ENCODE assay signal across 13 cellular contexts in the genomic region with DNA sequence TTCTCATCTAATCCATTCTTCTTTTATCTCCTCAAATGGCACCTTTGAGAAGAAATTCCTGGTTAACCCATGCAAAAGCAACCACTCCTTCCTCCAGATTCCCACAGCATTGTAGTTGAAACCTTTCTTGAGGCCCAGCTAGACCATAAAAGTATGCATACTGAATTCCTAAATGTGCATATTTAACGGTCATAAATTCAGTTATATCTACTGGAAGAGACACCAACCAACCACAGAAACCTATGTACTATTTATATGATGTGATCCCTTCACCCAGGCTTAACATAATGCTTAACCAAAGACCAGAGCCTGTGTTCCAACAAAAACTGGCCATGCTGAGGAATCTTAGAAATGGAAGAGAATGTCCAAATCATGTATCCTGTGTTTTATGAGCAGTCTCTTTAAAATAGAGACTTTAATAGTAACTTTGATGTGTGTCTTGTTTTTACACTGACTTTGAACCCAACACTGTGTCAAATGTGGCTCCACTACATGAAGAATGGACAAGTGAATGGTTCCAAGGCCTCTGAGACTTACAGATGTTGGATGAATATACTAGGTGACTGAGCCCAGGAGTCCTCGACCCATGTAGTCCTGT. TPM values are rescaled to one million over a fixed set of nuclear protein-coding genes. Genes with fewer than 3 reads are reported as not detected.
DNase-seq lines count a peak whose midpoint lies in the region; ATAC-seq and TF ChIP-seq lines count a peak whose summit lies in the region.
"Had no signal": no experiment of that assay in that cellular context is flagged by ENCODE, and none has a peak within 500 bp of the region (broad histone marks: within the 10 kb centered on the region; RNA-seq: fewer than 3 reads in every experiment).

No MANE protein-coding gene starts in this region.

- H3K4me1 ChIP-seq in thymus (ENCODE audit: control insufficient read depth, insufficient read depth, low read length) = peaks cover 41% of the 10 kb centered on the region

- H3K4me3 Mint-ChIP-seq in stimulated activated naive CD8-positive, alpha-beta T cell treated with anti-CD3 and anti-CD28 coated beads, Interleukin-15, Interleukin-2, amounts not matched to agents 100 ng/mL and 50 ng/mL, for 24 hours = peak overlapping the region; percentile 84
- H3K4me3 Mint-ChIP-seq in T-helper 2 cell treated with Interferon-gamma antibody and Interleukin-4, amounts not matched to agents 5 μg/mL and 100 μg/mL, for 36 hours = peak overlapping the region; percentile 82

- no peaks in the 10 kb centered on the region for H3K9me3 ChIP-seq in thymus (ENCODE audit: control insufficient read depth)

- H3K36me3 ChIP-seq in thymus (ENCODE audit: control insufficient read depth, insufficient read depth) = peaks cover 31% of the 10 kb centered on the region

- H3K4me3 ChIP-seq in fibroblast of the aortic adventitia (ENCODE audit: low read depth, low read length) = no peak overlapping the region
- peak overlapping the region; percentile 51 for H3K4me3 ChIP-seq in thymus (ENCODE audit: low read length)

- H3K27me3 Mint-ChIP-seq in stimulated activated naive CD8-positive, alpha-beta T cell treated with anti-CD3 and anti-CD28 coated beads, Interleukin-15, Interleukin-2, amounts not matched to agents 100 ng/mL and 50 ng/mL, for 24 hours = no peaks in the 10 kb centered on the region
- H3K27me3 Mint-ChIP-seq in T-helper 2 cell treated with Interferon-gamma antibody and Interleukin-4, amounts not matched to agents 5 μg/mL and 100 μg/mL, for 36 hours (ENCODE audit: low read depth) = no peaks in the 10 kb centered on the region

- no peaks in the 10 kb centered on the region for H3K27me3 ChIP-seq in thymus (ENCODE audit: control insufficient read depth, insufficient read depth)

- peak overlapping the region; percentile 38 for H3K27ac ChIP-seq in thymus (ENCODE audit: low read depth)
- H3K27ac ChIP-seq: C4-2B, VCaP had no signal

- no peak for DNase-seq in stimulated activated naive CD8-positive, alpha-beta T cell treated with anti-CD3 and anti-CD28 coated beads, Interleukin-15, Interleukin-2, amounts not matched to agents 100 U/mL and 50 U/mL, for 24 hours
- no peak for DNase-seq in T-helper 2 cell treated with Interferon-gamma antibody and Interleukin-4, amounts not matched to agents 5 μg/mL and 100 μg/mL, for 36 hours (ENCODE audit: low spot score)
- DNase-seq in fibroblast of the aortic adventitia (ENCODE audit: low read depth) = peak; percentile 25
- DNase-seq in CD1c-positive myeloid dendritic cell (ENCODE audit: extremely low spot score) = no peak
- DNase-seq in AG08395 (ENCODE audit: low spot score) = no peak
- DNase-seq: MV-4-11, occipital lobe had no signal

- TF ChIP-seq CTCF in fibroblast of the aortic adventitia (IDR thresholded peaks at IDR 0.05; ENCODE audit: insufficient read depth, low read length) = no peak

- WGBS in thymus = 45% methylated on average over 2 of the region's 2 CpGs

- H3K4me1 Mint-ChIP-seq in stimulated activated naive CD8-positive, alpha-beta T cell treated with anti-CD3 and anti-CD28 coated beads, Interleukin-15, Interleukin-2, amounts not matched to agents 100 ng/mL and 50 ng/mL, for 24 hours (ENCODE audit: low read depth) = peaks cover 84% of the 10 kb centered on the region
- peaks cover 59% of the 10 kb centered on the region for H3K4me1 Mint-ChIP-seq in T-helper 2 cell treated with Interferon-gamma antibody and Interleukin-4, amounts not matched to agents 5 μg/mL and 100 μg/mL, for 36 hours (ENCODE audit: low read depth)

- no peaks in the 10 kb centered on the region for H3K9me3 Mint-ChIP-seq in stimulated activated naive CD8-positive, alpha-beta T cell treated with anti-CD3 and anti-CD28 coated beads, Interleukin-15, Interleukin-2, amounts not matched to agents 100 ng/mL and 50 ng/mL, for 24 hours
- H3K9me3 Mint-ChIP-seq in T-helper 2 cell treated with Interferon-gamma antibody and Interleukin-4, amounts not matched to agents 5 μg/mL and 100 μg/mL, for 36 hours = no peaks in the 10 kb centered on the region

- ATAC-seq in stimulated activated naive CD8-positive, alpha-beta T cell treated with anti-CD3 and anti-CD28 coated beads, Interleukin-15, Interleukin-2, amounts not matched to agents 100 U/mL and 50 U/mL, for 24 hours = no peak
- no peak for ATAC-seq in esophagus mucosa
- ATAC-seq: left lobe of liver had no signal

- peak overlapping the region; percentile 97 for H3K27ac Mint-ChIP-seq in stimulated activated naive CD8-positive, alpha-beta T cell treated with anti-CD3 and anti-CD28 coated beads, Interleukin-15, Interleukin-2, amounts not matched to agents 100 ng/mL and 50 ng/mL, for 24 hours
- H3K27ac Mint-ChIP-seq in T-helper 2 cell treated with Interferon-gamma antibody and Interleukin-4, amounts not matched to agents 5 μg/mL and 100 μg/mL, for 36 hours = peak overlapping the region; percentile 92

- H3K36me3 Mint-ChIP-seq in stimulated activated naive CD8-positive, alpha-beta T cell treated with anti-CD3 and anti-CD28 coated beads, Interleukin-15, Interleukin-2, amounts not matched to agents 100 ng/mL and 50 ng/mL, for 24 hours (ENCODE audit: low read depth) = peaks cover 9% of the 10 kb centered on the region
- peaks cover 19% of the 10 kb centered on the region for H3K36me3 Mint-ChIP-seq in T-helper 2 cell treated with Interferon-gamma antibody and Interleukin-4, amounts not matched to agents 5 μg/mL and 100 μg/mL, for 36 hours (ENCODE audit: low read depth)

RNA-seq across cellular contexts. Expression of a gene that starts 11.4 kb away (rescaled TPM):
- 10.5 and 11.9 TPM in 2 replicates for total RNA-seq in fibroblast of the aortic adventitia (ENCODE audit: low replicate concordance)
- polyA plus RNA-seq in thymus = 13.0 TPM
- 13.8 TPM for total RNA-seq in esophagus mucosa
